ENCODE assay signal across 8 cellular contexts in the genomic region with DNA sequence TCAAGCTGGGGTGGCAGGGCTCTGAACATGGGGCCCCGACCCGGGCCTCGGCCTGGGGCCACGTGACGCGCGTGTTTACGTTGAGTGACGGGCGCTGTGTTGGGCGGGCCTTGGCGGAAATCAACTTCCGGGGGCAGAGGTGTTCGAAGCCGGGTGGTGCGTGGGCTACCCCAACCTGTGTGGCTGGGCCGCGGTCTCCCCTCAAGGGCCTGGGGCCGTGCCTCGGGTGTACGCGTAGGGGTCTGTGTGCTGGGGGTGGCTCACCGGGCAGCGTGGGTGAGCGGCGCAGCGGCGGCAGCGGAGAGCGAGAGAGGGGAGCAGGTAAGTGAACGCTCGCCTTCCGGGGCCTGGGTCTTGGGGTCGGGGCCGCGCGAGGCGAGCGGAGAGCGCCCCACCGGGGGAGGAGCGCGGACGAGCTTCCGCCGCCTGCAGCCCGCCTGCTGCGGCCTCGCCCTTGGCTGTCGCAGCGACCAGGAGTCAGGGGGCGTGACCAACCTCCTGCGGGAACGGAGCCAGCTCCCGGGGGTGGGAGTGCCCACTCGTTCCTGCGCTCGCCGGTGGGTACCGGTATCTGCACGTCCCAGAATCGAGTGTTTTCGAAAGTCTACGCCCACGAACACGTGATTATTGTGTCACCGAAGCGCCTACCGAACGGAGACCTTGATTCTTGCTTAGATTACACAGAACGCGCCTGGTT.
DNase-seq lines count a peak whose midpoint lies in the region; ATAC-seq lines count a peak whose summit lies in the region.

A gene with protein sequence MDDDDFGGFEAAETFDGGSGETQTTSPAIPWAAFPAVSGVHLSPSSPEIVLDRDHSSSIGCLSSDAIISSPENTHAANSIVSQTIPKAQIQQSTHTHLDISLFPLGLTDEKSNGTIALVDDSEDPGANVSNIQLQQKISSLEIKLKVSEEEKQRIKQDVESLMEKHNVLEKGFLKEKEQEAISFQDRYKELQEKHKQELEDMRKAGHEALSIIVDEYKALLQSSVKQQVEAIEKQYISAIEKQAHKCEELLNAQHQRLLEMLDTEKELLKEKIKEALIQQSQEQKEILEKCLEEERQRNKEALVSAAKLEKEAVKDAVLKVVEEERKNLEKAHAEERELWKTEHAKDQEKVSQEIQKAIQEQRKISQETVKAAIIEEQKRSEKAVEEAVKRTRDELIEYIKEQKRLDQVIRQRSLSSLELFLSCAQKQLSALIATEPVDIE (plus strand): TSS at position 136 of the 697 bp plus-strand sequence. CDS start 66,760 bp downstream, outside the sequence.

- H3K4me3 Mint-ChIP-seq in memory B cell: peak within 1 kb of the TSS; percentile 98

- H3K4me1 Mint-ChIP-seq in memory B cell: peaks cover 18% of the 10 kb centered on the region

- H3K27ac Mint-ChIP-seq in memory B cell: peak within 1 kb of the TSS; percentile 100

- peaks cover 4% of the 10 kb centered on the region for H3K9me3 Mint-ChIP-seq in memory B cell

- ATAC-seq in GM19438 (IDR thresholded peaks at IDR 0.05; ENCODE audit: low read depth, unreplicated experiment) (peak; percentile 92), HG03571 (IDR thresholded peaks at IDR 0.05; ENCODE audit: unreplicated experiment) (peak; percentile 90), memory B cell (ENCODE audit: low read depth) (peak; percentile 83)

- DNase-seq in CD1c-positive myeloid dendritic cell (ENCODE audit: extremely low spot score) (peak; percentile 95), NK-92 (lab: John Stamatoyannopoulos, UW; ENCODE audit: unreplicated experiment) (peak; percentile 38), memory B cell (ENCODE audit: low spot score in 2 of 2) (peak; percentile 81 to 85)
- DNase-seq in activated CD8-positive, alpha-beta memory T cell treated with anti-CD3 and anti-CD28 coated beads for 24 hours: peak; percentile 92
- peak; percentile 90 for DNase-seq in effector CD8-positive, alpha-beta T cell (lab: John Stamatoyannopoulos, UW)
- peak; percentile 80 for DNase-seq in stimulated activated CD8-positive, alpha-beta memory T cell treated with anti-CD3 and anti-CD28 coated beads, Interleukin-12 subunit alpha, Interleukin-12 subunit beta, amount 100 ng/mL, for 4 hours (ENCODE audit: low read depth)

- peaks cover 18% of the 10 kb centered on the region for H3K36me3 Mint-ChIP-seq in memory B cell

- no peaks in the 10 kb centered on the region for H3K27me3 Mint-ChIP-seq in memory B cell

Comparison
In these comparisons a context has a peak if more than half of its experiments do, and no peak if none do; other contexts are left out.
1. Peak in every context shown above with its lines: DNase-seq and ATAC-seq.
2. DNase-seq: peak in every context shown above with its lines; median percentile 95 in CD1c-positive myeloid dendritic cell; 92 in activated CD8-positive, alpha-beta memory T cell treated with anti-CD3 and anti-CD28 coated beads for 24 hours; 90 in effector CD8-positive, alpha-beta T cell; 83 in memory B cell; 80 in stimulated activated CD8-positive, alpha-beta memory T cell treated with anti-CD3 and anti-CD28 coated beads, Interleukin-12 subunit alpha, Interleukin-12 subunit beta, amount 100 ng/mL, for 4 hours; 38 in NK-92.